ENCODE assay signal across 1 cellular context in the genomic region with DNA sequence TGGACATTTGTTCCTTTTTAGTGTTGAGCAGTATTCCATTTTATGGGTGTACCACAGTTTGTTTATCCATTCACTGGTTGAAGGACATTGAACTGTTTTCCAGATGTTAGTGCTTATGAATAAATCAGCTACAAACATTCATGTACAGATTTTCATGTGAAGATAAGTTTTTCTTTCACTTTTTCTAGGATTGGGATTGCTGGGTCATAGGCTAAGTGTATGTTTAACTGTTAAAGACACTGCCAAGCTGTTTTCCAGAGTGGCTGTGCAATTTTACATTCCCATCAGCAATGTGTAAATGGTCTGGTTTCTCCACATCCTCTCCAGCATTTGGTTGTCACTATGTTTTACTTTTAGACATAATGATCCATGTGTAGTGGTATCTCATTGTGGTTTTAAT.
TF ChIP-seq lines count a peak whose summit lies in the region.

No MANE protein-coding gene starts in this region.

TF ChIP-seq in IMR-90, 13 proteins besides CTCF, POLR2A, EP300 and RAD21:
- TF ChIP-seq RFX5 (IDR thresholded peaks at IDR 0.05; ENCODE audit: low read depth, low read length), result no peak
- no peak for TF ChIP-seq CEBPB (IDR thresholded peaks at IDR 0.05; ENCODE audit: low read depth, low read length)
- TF ChIP-seq CHD1 (IDR thresholded peaks at IDR 0.05; ENCODE audit: low read depth, low read length), result no peak
- no peak for TF ChIP-seq MXI1 (IDR thresholded peaks at IDR 0.05; ENCODE audit: borderline replicate concordance, low read depth, low read length)
- no peak for TF ChIP-seq MAZ (IDR thresholded peaks at IDR 0.05; ENCODE audit: borderline replicate concordance, low read depth, low read length)
- TF ChIP-seq, protein P1, sequence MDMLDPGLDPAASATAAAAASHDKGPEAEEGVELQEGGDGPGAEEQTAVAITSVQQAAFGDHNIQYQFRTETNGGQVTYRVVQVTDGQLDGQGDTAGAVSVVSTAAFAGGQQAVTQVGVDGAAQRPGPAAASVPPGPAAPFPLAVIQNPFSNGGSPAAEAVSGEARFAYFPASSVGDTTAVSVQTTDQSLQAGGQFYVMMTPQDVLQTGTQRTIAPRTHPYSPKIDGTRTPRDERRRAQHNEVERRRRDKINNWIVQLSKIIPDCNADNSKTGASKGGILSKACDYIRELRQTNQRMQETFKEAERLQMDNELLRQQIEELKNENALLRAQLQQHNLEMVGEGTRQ (IDR thresholded peaks at IDR 0.05; ENCODE audit: low read depth, low read length), result no peak
- no peak for TF ChIP-seq BHLHE40 (IDR thresholded peaks at IDR 0.05; ENCODE audit: low read depth, low read length)
- no peak for TF ChIP-seq MAFK (IDR thresholded peaks at IDR 0.05; ENCODE audit: low read depth, low read length)
- TF ChIP-seq RCOR1 (IDR thresholded peaks at IDR 0.05; ENCODE audit: insufficient replicate concordance, low read length), result no peak
- no peak for TF ChIP-seq NFE2L2 (IDR thresholded peaks at IDR 0.05; ENCODE audit: low read depth, low read length)
- TF ChIP-seq FOS (IDR thresholded peaks at IDR 0.05; ENCODE audit: low read depth, low read length), result no peak
- TF ChIP-seq, protein P2, sequence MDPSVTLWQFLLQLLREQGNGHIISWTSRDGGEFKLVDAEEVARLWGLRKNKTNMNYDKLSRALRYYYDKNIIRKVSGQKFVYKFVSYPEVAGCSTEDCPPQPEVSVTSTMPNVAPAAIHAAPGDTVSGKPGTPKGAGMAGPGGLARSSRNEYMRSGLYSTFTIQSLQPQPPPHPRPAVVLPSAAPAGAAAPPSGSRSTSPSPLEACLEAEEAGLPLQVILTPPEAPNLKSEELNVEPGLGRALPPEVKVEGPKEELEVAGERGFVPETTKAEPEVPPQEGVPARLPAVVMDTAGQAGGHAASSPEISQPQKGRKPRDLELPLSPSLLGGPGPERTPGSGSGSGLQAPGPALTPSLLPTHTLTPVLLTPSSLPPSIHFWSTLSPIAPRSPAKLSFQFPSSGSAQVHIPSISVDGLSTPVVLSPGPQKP (IDR thresholded peaks at IDR 0.05; ENCODE audit: borderline replicate concordance, low read depth, low read length), result no peak
- no peak for TF ChIP-seq SMC3 (IDR thresholded peaks at IDR 0.05; ENCODE audit: low read depth, low read length)
